Comparison of ENCODE assay signal across 18 cellular contexts in genomic region chr20:44589522-44589921, GRCh38. TPM values are rescaled to one million over a fixed set of nuclear protein-coding genes. Genes with fewer than 3 reads are reported as not detected.
DNase-seq lines count a peak whose midpoint lies in the region; ATAC-seq and TF ChIP-seq lines count a peak whose summit lies in the region.
"Had no signal": no experiment of that assay in that cellular context is flagged by ENCODE, and none has a peak within 500 bp of the region (broad histone marks: within the 10 kb centered on the region; RNA-seq: fewer than 3 reads in every experiment).

No MANE protein-coding gene starts in this region.

- peak overlapping the region; percentile 89 for H3K27ac Mint-ChIP-seq in activated B cell treated with CpG ODN at 0.5 μM for 24 hours
- peak overlapping the region; percentile 94 for H3K27ac Mint-ChIP-seq in mesothelial cell of epicardium
- H3K27ac Mint-ChIP-seq: CD8-positive, alpha-beta T cell; GM23338 had no signal

- intact Hi-C loops in left ventricle myocardium inferior (cut with micrococcal nuclease) = no loop called here
- intact Hi-C loops in cardiac septum (cut with DNase I) = no loop called here
- intact Hi-C loops in activated B cell treated with CpG ODN at 0.5 μM for 24 hours (cut with micrococcal nuclease) = loop anchor here (5.0 kb wide), 1 partner anchor 907 kb away; no protein-coding TSS in a partner anchor
- intact Hi-C loops in spleen (cut with DNase I; ENCODE audit: low total_unique reads) = no loop called here

- H3K27me3 ChIP-seq in left ventricle myocardium inferior (ENCODE audit: low read depth) (no peaks in the 10 kb centered on the region), spleen (replicated peaks in 1 of 7) (no peaks in the 10 kb centered on the region)

- H3K36me3 Mint-ChIP-seq in activated B cell treated with CpG ODN at 0.5 μM for 24 hours (ENCODE audit: low read depth) (peaks cover 79% of the 10 kb centered on the region), mesothelial cell of epicardium (peaks cover 30% of the 10 kb centered on the region)

- H3K4me1 ChIP-seq in left ventricle myocardium inferior (peaks cover 93% of the 10 kb centered on the region), spleen (peaks cover 14 to 100% (median 72%) of the 10 kb centered on the region in 6 donors)
- H3K4me1 ChIP-seq: HAP-1 had no signal

- peak overlapping the region; percentile 24 for H3K4me3 Mint-ChIP-seq in activated B cell treated with CpG ODN at 0.5 μM for 24 hours
- no peak overlapping the region for H3K4me3 Mint-ChIP-seq in mesothelial cell of epicardium
- H3K4me3 Mint-ChIP-seq: CD8-positive, alpha-beta T cell; GM23338 had no signal

- TF ChIP-seq POLR2A in spleen (IDR thresholded peaks at IDR 0.05) = no peak

- CTCF ChIA-PET in activated B cell treated with CpG ODN at 0.5 μM for 24 hours (lab: Charles Lee) = interaction anchor here (0.8 to 3.7 kb wide), 4 partner anchors 12 to 20 kb away, joined by 3 to 26 read pairs (median 12); no protein-coding TSS in a partner anchor

- no peak for DNase-seq in left ventricle myocardium inferior
- no peak for DNase-seq in cardiac septum (ENCODE audit: low spot score)
- no peak for DNase-seq in activated B cell treated with CpG ODN at 0.5 μM for 24 hours
- no peak for DNase-seq in mesothelial cell of epicardium (ENCODE audit: low spot score in 2 of 2, unreplicated experiment in 2 of 2)
- no peak for DNase-seq in spleen
- no peak for DNase-seq in NCI-H748 (lab: John Stamatoyannopoulos, UW; ENCODE audit: unreplicated experiment)
- DNase-seq: C1 segment of cervical spinal cord; CD8-positive, alpha-beta T cell; DND-41; IMR-90; NCI-H1694; NCI-H2081; PC-3 had no signal

- H3K36me3 ChIP-seq in left ventricle myocardium inferior = peaks cover 32% of the 10 kb centered on the region
- H3K36me3 ChIP-seq in spleen = peaks cover 0 to 33% (median 8%) of the 10 kb centered on the region in 6 donors
- H3K36me3 ChIP-seq: HAP-1 had no signal

- no peak overlapping the region for H3K4me3 ChIP-seq in left ventricle myocardium inferior
- no peak overlapping the region for H3K4me3 ChIP-seq in spleen
- H3K4me3 ChIP-seq: GM23338, HAP-1 had no signal

- TF ChIP-seq CTCF in left ventricle myocardium inferior (IDR thresholded peaks at IDR 0.05; ENCODE audit: borderline replicate concordance) = no peak
- no peak for TF ChIP-seq CTCF in activated B cell treated with CpG ODN at 0.5 μM for 24 hours (IDR thresholded peaks at IDR 0.05)
- no peak for TF ChIP-seq CTCF in mesothelial cell of epicardium (IDR thresholded peaks at IDR 0.05; ENCODE audit: unreplicated experiment)
- no peak for TF ChIP-seq CTCF in spleen (IDR thresholded peaks at IDR 0.05 in 8 of 11, conservative IDR thresholded peaks at IDR 0.05 in 3 of 11)

- 77 to 90% (median 87%) methylated on average over 4 of the region's 4 CpGs for WGBS in spleen, 5 donors

- H3K27ac ChIP-seq in left ventricle myocardium inferior (replicated peaks) (peak overlapping the region; percentile 94), spleen (peak overlapping the region in 5 of 8 donors; percentile 84 to 91 (median 88))
- H3K27ac ChIP-seq: 22Rv1 had no signal

- ATAC-seq in activated B cell treated with CpG ODN at 0.5 μM for 24 hours (ENCODE audit: low read depth) (no peak), HG03571 (IDR thresholded peaks at IDR 0.05; ENCODE audit: unreplicated experiment) (no peak), HG03095 (IDR thresholded peaks at IDR 0.05; ENCODE audit: unreplicated experiment) (no peak)
- ATAC-seq: CD8-positive, alpha-beta T cell; GM23338; PC-3 had no signal

- no peaks in the 10 kb centered on the region for H3K9me3 Mint-ChIP-seq in activated B cell treated with CpG ODN at 0.5 μM for 24 hours
- H3K9me3 Mint-ChIP-seq in mesothelial cell of epicardium = no peaks in the 10 kb centered on the region
- H3K9me3 Mint-ChIP-seq: CD8-positive, alpha-beta T cell; GM23338 had no signal

- H3K9me3 ChIP-seq in left ventricle myocardium inferior (replicated peaks) (no peaks in the 10 kb centered on the region), spleen (no peaks in the 10 kb centered on the region)
- H3K9me3 ChIP-seq: HAP-1 had no signal

- POLR2A ChIA-PET in activated B cell treated with CpG ODN at 0.5 μM for 24 hours (lab: Charles Lee) = interaction anchor here (5.3 kb wide), 1 partner anchor 12 kb away, joined by 154 read pairs; no protein-coding TSS in a partner anchor

- H3K27me3 Mint-ChIP-seq in activated B cell treated with CpG ODN at 0.5 μM for 24 hours (no peaks in the 10 kb centered on the region), mesothelial cell of epicardium (ENCODE audit: low read depth) (no peaks in the 10 kb centered on the region)

- H3K4me1 Mint-ChIP-seq in activated B cell treated with CpG ODN at 0.5 μM for 24 hours (peaks cover 96% of the 10 kb centered on the region), mesothelial cell of epicardium (peaks cover 68% of the 10 kb centered on the region)

RNA-seq across cellular contexts. Expression of gene PKIG, which starts 7.1 kb away (rescaled TPM):
- total RNA-seq in left ventricle myocardium inferior (172 TPM), cardiac septum (274 TPM), activated B cell treated with CpG ODN at 0.5 μM for 24 hours (181 and 191 TPM in 2 replicates), mesothelial cell of epicardium (50.4 to 59.1 TPM (median 51.6 TPM) in 3 replicates), spleen (10 to 100 TPM; 37.5 to 82.6 (median 47.6) TPM)
- 10 to 100 TPM; 64.6 to 82.1 (median 74.9) TPM for polyA plus RNA-seq in spleen
